ENCODE assay signal across 1 cellular context in genomic region chr15:22925875-22926274, GRCh38.
TF ChIP-seq lines count a peak whose summit lies in the region.

No MANE protein-coding gene starts in this region.

TF ChIP-seq in HepG2, 621 proteins besides CTCF, POLR2A, EP300 and RAD21:
- no peak for TF ChIP-seq ZNF251 (CRISPR knock-in tag; IDR thresholded peaks at IDR 0.05)
- TF ChIP-seq, protein P1, sequence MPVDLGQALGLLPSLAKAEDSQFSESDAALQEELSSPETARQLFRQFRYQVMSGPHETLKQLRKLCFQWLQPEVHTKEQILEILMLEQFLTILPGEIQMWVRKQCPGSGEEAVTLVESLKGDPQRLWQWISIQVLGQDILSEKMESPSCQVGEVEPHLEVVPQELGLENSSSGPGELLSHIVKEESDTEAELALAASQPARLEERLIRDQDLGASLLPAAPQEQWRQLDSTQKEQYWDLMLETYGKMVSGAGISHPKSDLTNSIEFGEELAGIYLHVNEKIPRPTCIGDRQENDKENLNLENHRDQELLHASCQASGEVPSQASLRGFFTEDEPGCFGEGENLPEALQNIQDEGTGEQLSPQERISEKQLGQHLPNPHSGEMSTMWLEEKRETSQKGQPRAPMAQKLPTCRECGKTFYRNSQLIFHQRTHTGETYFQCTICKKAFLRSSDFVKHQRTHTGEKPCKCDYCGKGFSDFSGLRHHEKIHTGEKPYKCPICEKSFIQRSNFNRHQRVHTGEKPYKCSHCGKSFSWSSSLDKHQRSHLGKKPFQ (CRISPR knock-in tag; IDR thresholded peaks at IDR 0.05; ENCODE audit: insufficient replicate concordance), result no peak
- TF ChIP-seq STAG1 (CRISPR knock-in tag; IDR thresholded peaks at IDR 0.05), result no peak
- TF ChIP-seq NFIB (CRISPR knock-in tag; IDR thresholded peaks at IDR 0.05; ENCODE audit: borderline replicate concordance), result no peak
- no peak for TF ChIP-seq ZNF101 (CRISPR knock-in tag; IDR thresholded peaks at IDR 0.05; ENCODE audit: borderline replicate concordance, low read depth)
- TF ChIP-seq ZBTB44 (CRISPR knock-in tag; IDR thresholded peaks at IDR 0.05), result no peak
- TF ChIP-seq KLF13 (CRISPR knock-in tag; IDR thresholded peaks at IDR 0.05), result no peak
